In genomic region chr18:63378919-63379638, GRCh38 we compare ENCODE assay signal across 11 cellular contexts. TPM values are rescaled to one million over a fixed set of nuclear protein-coding genes. Genes with fewer than 3 reads are reported as not detected.
DNase-seq lines count a peak whose midpoint lies in the region; ATAC-seq and TF ChIP-seq lines count a peak whose summit lies in the region.
"Had no signal": no experiment of that assay in that cellular context is flagged by ENCODE, and none has a peak within 500 bp of the region (broad histone marks: within the 10 kb centered on the region; RNA-seq: fewer than 3 reads in every experiment).

No MANE protein-coding gene starts in this region.

- peaks cover 9% of the 10 kb centered on the region for H3K36me3 Mint-ChIP-seq in MCF 10A (ENCODE audit: insufficient read depth, unreplicated experiment)
- H3K36me3 Mint-ChIP-seq in activated naive CD8-positive, alpha-beta T cell treated with anti-CD3 and anti-CD28 coated beads, Interleukin-2, amount 10 ng/mL, durations not matched to agents 7 days and 5 days = peaks cover 13% of the 10 kb centered on the region

- CTCF ChIA-PET in MCF 10A (lab: Yijun Ruan, JAX) = no interaction called here

- H3K4me1 ChIP-seq in breast epithelium (no peaks in the 10 kb centered on the region), esophagus squamous epithelium (peaks cover 0 to 10% (median 0%) of the 10 kb centered on the region in 3 donors)
- H3K4me1 ChIP-seq: BLaER1 had no signal

- BruUV-seq in MCF 10A (replicated peaks; lab: Mats Ljungman, UMichigan) = TSS peak; percentile 28

- H3K9me3 Mint-ChIP-seq in MCF 10A (ENCODE audit: unreplicated experiment) = no peaks in the 10 kb centered on the region
- peaks cover 10% of the 10 kb centered on the region for H3K9me3 Mint-ChIP-seq in activated naive CD8-positive, alpha-beta T cell treated with anti-CD3 and anti-CD28 coated beads, Interleukin-2, amount 10 ng/mL, durations not matched to agents 7 days and 5 days

- no peaks in the 10 kb centered on the region for H3K27me3 ChIP-seq in breast epithelium
- no peaks in the 10 kb centered on the region for H3K27me3 ChIP-seq in esophagus squamous epithelium
- H3K27me3 ChIP-seq: BLaER1 had no signal

- WGBS in esophagus squamous epithelium, 2 donors = 45 to 48% methylated on average over 4 of the region's 4 CpGs

- TF ChIP-seq POLR2A in breast epithelium (IDR thresholded peaks at IDR 0.05) = no peak
- no peak for TF ChIP-seq POLR2A in esophagus squamous epithelium (IDR thresholded peaks at IDR 0.05)

- H3K4me3 ChIP-seq in breast epithelium = no peak overlapping the region
- no peak overlapping the region for H3K4me3 ChIP-seq in esophagus squamous epithelium
- H3K4me3 ChIP-seq: BLaER1 had no signal

- ATAC-seq in HG03060 (IDR thresholded peaks at IDR 0.05; ENCODE audit: low read depth, unreplicated experiment) = peak; percentile 53
- ATAC-seq in activated naive CD8-positive, alpha-beta T cell treated with anti-CD3 and anti-CD28 coated beads, Interleukin-2, amount 10 ng/mL, durations not matched to agents 7 days and 5 days (ENCODE audit: low read depth) = peak; percentile 56
- peak; percentile 23 for ATAC-seq in stimulated activated naive CD8-positive, alpha-beta T cell treated with anti-CD3 and anti-CD28 coated beads, Interleukin-15, Interleukin-2, amounts not matched to agents 100 U/mL and 50 U/mL, for 24 hours

- POLR2A ChIA-PET in MCF 10A (lab: Yijun Ruan, JAX) = interaction anchor here (3.2 kb wide), 1 partner anchor 11 kb away, joined by 16 read pairs; no protein-coding TSS in a partner anchor
- POLR2A ChIA-PET in activated naive CD8-positive, alpha-beta T cell treated with anti-CD3 and anti-CD28 coated beads, Interleukin-2, amount 10 ng/mL, durations not matched to agents 7 days and 5 days (lab: Charles Lee) = interaction anchor here (1.2 kb wide), 1 partner anchor 11 kb away, joined by 4 read pairs; no protein-coding TSS in a partner anchor

- intact Hi-C loops in MCF 10A (cut with micrococcal nuclease) (no loop called here), breast epithelium (cut with DNase I; ENCODE audit: low total_unique reads) (no loop called here), esophagus squamous epithelium (cut with DNase I) (no loop called here)

- DNase-seq in MCF 10A (ENCODE audit: unreplicated experiment) (no peak), breast epithelium (ENCODE audit: low spot score in 2 of 2) (no peak), esophagus squamous epithelium (lab: John Stamatoyannopoulos, UW) (no peak), medulla oblongata (ENCODE audit: extremely low spot score) (no peak)
- DNase-seq in activated naive CD8-positive, alpha-beta T cell treated with anti-CD3 and anti-CD28 coated beads, Interleukin-2, amount 10 ng/mL, durations not matched to agents 7 days and 5 days = no peak
- DNase-seq in stimulated activated naive CD8-positive, alpha-beta T cell treated with anti-CD3 and anti-CD28 coated beads, Interleukin-15, Interleukin-2, amounts not matched to agents 100 U/mL and 50 U/mL, for 24 hours = no peak
- no peak for DNase-seq in activated CD4-positive, alpha-beta T cell treated with anti-CD3 and anti-CD28 coated beads for 1 hour
- DNase-seq: activated effector memory CD4-positive, alpha-beta T cell treated with Interleukin-2 at 50 U/mL for 16 hours; substantia nigra had no signal

- peaks cover 16% of the 10 kb centered on the region for H3K4me1 Mint-ChIP-seq in MCF 10A (ENCODE audit: insufficient read depth, unreplicated experiment)
- H3K4me1 Mint-ChIP-seq in activated naive CD8-positive, alpha-beta T cell treated with anti-CD3 and anti-CD28 coated beads, Interleukin-2, amount 10 ng/mL, durations not matched to agents 7 days and 5 days = peaks cover 19% of the 10 kb centered on the region

- H3K27ac Mint-ChIP-seq in MCF 10A (ENCODE audit: low read depth, unreplicated experiment) = no peak overlapping the region
- peak overlapping the region; percentile 83 for H3K27ac Mint-ChIP-seq in activated naive CD8-positive, alpha-beta T cell treated with anti-CD3 and anti-CD28 coated beads, Interleukin-2, amount 10 ng/mL, durations not matched to agents 7 days and 5 days

- no peaks in the 10 kb centered on the region for H3K27me3 Mint-ChIP-seq in MCF 10A (ENCODE audit: insufficient read depth, unreplicated experiment)
- no peaks in the 10 kb centered on the region for H3K27me3 Mint-ChIP-seq in activated naive CD8-positive, alpha-beta T cell treated with anti-CD3 and anti-CD28 coated beads, Interleukin-2, amount 10 ng/mL, durations not matched to agents 7 days and 5 days

- H3K27ac ChIP-seq in breast epithelium = no peak overlapping the region
- no peak overlapping the region for H3K27ac ChIP-seq in esophagus squamous epithelium
- H3K27ac ChIP-seq: BLaER1 had no signal

- H3K4me3 Mint-ChIP-seq in MCF 10A (ENCODE audit: unreplicated experiment) = no peak overlapping the region
- peak overlapping the region; percentile 66 for H3K4me3 Mint-ChIP-seq in activated naive CD8-positive, alpha-beta T cell treated with anti-CD3 and anti-CD28 coated beads, Interleukin-2, amount 10 ng/mL, durations not matched to agents 7 days and 5 days

- no peaks in the 10 kb centered on the region for H3K36me3 ChIP-seq in breast epithelium
- H3K36me3 ChIP-seq in esophagus squamous epithelium = peaks cover 0 to 9% (median 0%) of the 10 kb centered on the region in 3 donors

- H3K9me3 ChIP-seq in breast epithelium = peaks cover 0 to 5% of the 10 kb centered on the region in 2 donors
- no peaks in the 10 kb centered on the region for H3K9me3 ChIP-seq in esophagus squamous epithelium

- TF ChIP-seq CTCF in MCF 10A (IDR thresholded peaks at IDR 0.05; ENCODE audit: unreplicated experiment) (no peak), breast epithelium (IDR thresholded peaks at IDR 0.05) (no peak), esophagus squamous epithelium (IDR thresholded peaks at IDR 0.05) (no peak)

RNA-seq across cellular contexts. Expression of gene KDSR, which starts 12.1 kb away (rescaled TPM):
- 97.4 and 108 TPM in 2 replicates for total RNA-seq in MCF 10A (2022)
- total RNA-seq in breast epithelium = 10 to 100 TPM; 41.6 to 53.0 (median 48.9) TPM
- 10 to 100 TPM; 48.1 to 50.1 TPM for total RNA-seq in activated naive CD8-positive, alpha-beta T cell treated with anti-CD3 and anti-CD28 coated beads, Interleukin-2, amount 10 ng/mL, durations not matched to agents 7 days and 5 days
- total RNA-seq in esophagus squamous epithelium = 10 to 100 TPM; 20.8 to 42.3 (median 23.0) TPM

RNA-seq across cellular contexts. Expression of gene VPS4B, which starts 43.2 kb away (rescaled TPM):
- total RNA-seq in MCF 10A (2022) (67.8 and 89.8 TPM in 2 replicates), breast epithelium (10 to 100 TPM; 34.1 to 61.5 (median 35.7) TPM), esophagus squamous epithelium (10 to 100 TPM; 68.5 to 92.1 (median 76.5) TPM)
- 10 to 100 TPM; 72.8 to 78.2 TPM for total RNA-seq in activated naive CD8-positive, alpha-beta T cell treated with anti-CD3 and anti-CD28 coated beads, Interleukin-2, amount 10 ng/mL, durations not matched to agents 7 days and 5 days

RNA-seq across cellular contexts. Expression of gene BCL2, which starts 59.5 kb away (rescaled TPM):
- total RNA-seq in MCF 10A (2022) (3.0 and 5.7 TPM in 2 replicates), breast epithelium (10 to 100 TPM; 41.3 to 82.5 (median 43.6) TPM), esophagus squamous epithelium (10 to 100 TPM in 1 of 4 donors, 1 to 10 TPM in 3; 3.1 to 17.4 (median 4.2) TPM)
- 100 to 1,000 TPM; 121 to 128 TPM for total RNA-seq in activated naive CD8-positive, alpha-beta T cell treated with anti-CD3 and anti-CD28 coated beads, Interleukin-2, amount 10 ng/mL, durations not matched to agents 7 days and 5 days
